Comparison of ENCODE assay signal across 7 cellular contexts in the genomic region with DNA sequence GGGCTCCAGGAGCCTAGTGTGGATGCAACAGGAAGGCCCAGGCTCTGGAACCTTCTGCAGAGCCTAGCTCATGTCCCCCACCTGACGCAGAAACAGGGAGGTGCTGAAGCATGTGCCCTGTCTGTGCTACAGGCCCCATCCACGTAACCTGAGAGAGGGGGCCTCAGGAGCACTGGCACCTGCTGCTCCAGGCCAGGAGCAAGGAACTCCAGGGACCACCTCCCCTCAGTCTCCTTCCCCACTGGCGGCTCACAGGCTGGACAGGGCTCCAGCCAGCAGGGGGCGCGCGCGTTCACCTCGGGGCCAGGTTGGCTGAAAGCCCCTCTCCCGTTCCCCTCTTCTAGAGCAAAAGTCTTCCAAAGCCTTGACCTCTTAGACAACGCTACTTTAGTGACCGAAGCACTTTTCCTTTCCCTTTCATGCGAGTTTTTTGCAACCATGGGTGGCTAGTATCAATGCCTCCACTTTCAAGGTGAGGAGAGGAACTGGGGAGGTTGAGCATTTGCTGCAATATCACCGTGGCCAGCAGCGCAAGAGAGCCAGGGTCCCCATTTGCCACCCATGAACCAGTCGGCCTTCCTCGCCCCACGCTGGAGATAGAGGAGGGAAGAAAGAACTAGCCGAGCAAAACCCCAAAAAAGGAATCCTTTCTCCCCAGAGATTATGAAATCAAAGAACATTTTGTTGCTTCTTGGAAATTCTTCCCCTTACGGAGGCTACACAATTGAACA. TPM values are rescaled to one million over a fixed set of nuclear protein-coding genes. Genes with fewer than 3 reads are reported as not detected.
A peak's percentile ranks its signal among the peaks of the same experiment; 100 is the strongest.
DNase-seq lines count a peak whose midpoint lies in the region; ATAC-seq and TF ChIP-seq lines count a peak whose summit lies in the region.

No MANE protein-coding gene starts in this region.

- H3K9ac ChIP-seq in KMS-11 = peak overlapping the region; percentile 1; the same call in 1 of the 2 replicates

- CTCF ChIA-PET in activated B cell treated with CpG ODN at 0.5 μM for 24 hours (lab: Charles Lee) = interaction anchor here (0.7 to 1.8 kb wide), 6 partner anchors 9 to 71 kb away, joined by 3 to 12 read pairs (median 4); no protein-coding TSS in a partner anchor

- H3K27ac ChIP-seq in KMS-11 (no peak overlapping the region), caudate nucleus (ENCODE audit: low read depth, low read length) (no peak overlapping the region)

- peaks cover 19% of the 10 kb centered on the region for H3K27me3 Mint-ChIP-seq in activated B cell treated with CpG ODN at 0.5 μM for 24 hours

- TF ChIP-seq CTCF in KMS-11 (conservative IDR thresholded peaks at IDR 0.05; ENCODE audit: low read depth, low read length) = peak; percentile 97
- TF ChIP-seq CTCF in activated B cell treated with CpG ODN at 0.5 μM for 24 hours (IDR thresholded peaks at IDR 0.05) = peak; percentile 91

- peaks cover 19% of the 10 kb centered on the region for H3K4me1 Mint-ChIP-seq in activated B cell treated with CpG ODN at 0.5 μM for 24 hours

- peak overlapping the region; percentile 61 for H3K4me2 ChIP-seq in KMS-11

- no peaks in the 10 kb centered on the region for H3K79me2 ChIP-seq in KMS-11 (ENCODE audit: insufficient read depth, low read depth)

- DNase-seq in activated B cell treated with CpG ODN at 0.5 μM for 24 hours (peak; percentile 73), caudate nucleus (lab: John Stamatoyannopoulos, UW) (peak in 36 of 61 donors; percentile 11 to 64 (median 26)), kidney glomerular epithelial cell (lab: John Stamatoyannopoulos, UW) (peak; percentile 70)
- peak; percentile 67 to 77 for DNase-seq in stimulated activated CD4-positive, alpha-beta T cell treated with anti-CD3 and anti-CD28 coated beads, Interleukin-1b, Interleukin-23, amount 100 ng/mL, for 4 hours (ENCODE audit: low read depth in 2 of 2)

- POLR2A ChIA-PET in activated B cell treated with CpG ODN at 0.5 μM for 24 hours (lab: Charles Lee) = interaction anchor here (0.6 kb wide), 1 partner anchor 39 kb away, joined by 8 read pairs; no protein-coding TSS in a partner anchor

- H3K36me3 ChIP-seq in KMS-11 (ENCODE audit: insufficient read depth) = no peaks in the 10 kb centered on the region

- H3K27ac Mint-ChIP-seq in activated B cell treated with CpG ODN at 0.5 μM for 24 hours = no peak overlapping the region

- H3K9me3 Mint-ChIP-seq in activated B cell treated with CpG ODN at 0.5 μM for 24 hours = no peaks in the 10 kb centered on the region

- ATAC-seq in GM18498 (IDR thresholded peaks at IDR 0.05; ENCODE audit: unreplicated experiment) (peak; percentile 40), activated B cell treated with CpG ODN at 0.5 μM for 24 hours (ENCODE audit: low read depth) (peak; percentile 59), HG03025 (IDR thresholded peaks at IDR 0.05; ENCODE audit: low FRiP score, unreplicated experiment) (no peak)

- H3K36me3 Mint-ChIP-seq in activated B cell treated with CpG ODN at 0.5 μM for 24 hours (ENCODE audit: low read depth) = peaks cover 1% of the 10 kb centered on the region

- H3K4me1 ChIP-seq in KMS-11 (ENCODE audit: low read depth, poor library complexity, severe bottlenecking) = peaks cover 6% of the 10 kb centered on the region

- intact Hi-C loops in activated B cell treated with CpG ODN at 0.5 μM for 24 hours (cut with micrococcal nuclease) = loop anchor here (1.0 to 5.0 kb wide), 4 partner anchors 15 to 310 kb away; no protein-coding TSS in a partner anchor

- no peaks in the 10 kb centered on the region for H4K20me1 ChIP-seq in KMS-11 (ENCODE audit: insufficient read depth)

- H3K4me3 ChIP-seq in KMS-11 (IDR thresholded peaks at IDR 0.05; ENCODE audit: insufficient read depth, low read depth, low read length) = no peak overlapping the region

- peak overlapping the region; percentile 39 for H2AFZ ChIP-seq in KMS-11 (ENCODE audit: low read depth)

- H3K4me3 Mint-ChIP-seq in activated B cell treated with CpG ODN at 0.5 μM for 24 hours = peak overlapping the region; percentile 82

- peaks cover 4% of the 10 kb centered on the region; the same call in 1 of the 2 replicates for H3K27me3 ChIP-seq in KMS-11 (ENCODE audit: insufficient read depth, low read depth)

RNA-seq across cellular contexts. Expression of a gene that starts 52.4 kb away (rescaled TPM):
- 6.2 and 7.0 TPM in 2 replicates for total RNA-seq in activated B cell treated with CpG ODN at 0.5 μM for 24 hours

RNA-seq across cellular contexts. Expression of a gene that starts 53.2 kb away (rescaled TPM):
- 20.3 and 21.9 TPM in 2 replicates for total RNA-seq in activated B cell treated with CpG ODN at 0.5 μM for 24 hours
